10 cellular contexts compared by ENCODE assay signal in genomic region chr15:38670142-38671002, GRCh38.
A peak's percentile ranks its signal among the peaks of the same experiment; 100 is the strongest.
DNase-seq lines count a peak whose midpoint lies in the region; ATAC-seq, FAIRE-seq and TF ChIP-seq lines count a peak whose summit lies in the region.
"Had no signal": no experiment of that assay in that cellular context is flagged by ENCODE, and none has a peak within 500 bp of the region (broad histone marks: within the 10 kb centered on the region; RNA-seq: fewer than 3 reads in every experiment).

No MANE protein-coding gene starts in this region.

- WGBS in gastroesophageal sphincter (ENCODE audit: low coverage in 1 of 2), 2 donors, result 79 to 85% methylated on average over 3 of the region's 3 CpGs

- H3K36me3 Mint-ChIP-seq in activated CD8-positive, alpha-beta memory T cell treated with anti-CD3 and anti-CD28 coated beads, Interleukin-2, amount 10 ng/mL, durations not matched to agents 7 days and 5 days, result peaks cover 20% of the 10 kb centered on the region

- ATAC-seq in HG03097 (IDR thresholded peaks at IDR 0.05; ENCODE audit: low FRiP score, unreplicated experiment) (peak; percentile 35), gastroesophageal sphincter (no peak), HG02840 (IDR thresholded peaks at IDR 0.05; ENCODE audit: low FRiP score, unreplicated experiment) (no peak), sciatic nerve (no peak)
- peak; percentile 78 for ATAC-seq in activated CD8-positive, alpha-beta memory T cell treated with anti-CD3 and anti-CD28 coated beads, Interleukin-2, amount 10 ng/mL, durations not matched to agents 7 days and 5 days

- H3K4me3 Mint-ChIP-seq in activated CD8-positive, alpha-beta memory T cell treated with anti-CD3 and anti-CD28 coated beads, Interleukin-2, amount 10 ng/mL, durations not matched to agents 7 days and 5 days, result peak overlapping the region; percentile 51
- H3K4me3 Mint-ChIP-seq: nephron had no signal

- peak; percentile 8 for FAIRE-seq in GM19239 (lab: Jason Lieb, UNC)

- no peak for TF ChIP-seq POLR2A in gastroesophageal sphincter (IDR thresholded peaks at IDR 0.05)

- DNase-seq in GM19239 (ENCODE audit: insufficient read length, low spot score) (no peak), sciatic nerve (ENCODE audit: low spot score) (no peak), NCI-H146 treated with DMSO at 0.1 percent for 48 hours (lab: John Stamatoyannopoulos, UW; ENCODE audit: unreplicated experiment) (no peak)
- DNase-seq in activated CD8-positive, alpha-beta memory T cell treated with anti-CD3 and anti-CD28 coated beads, Interleukin-2, amount 10 ng/mL, durations not matched to agents 7 days and 5 days, result peak; percentile 87
- peak; percentile 52 to 63 for DNase-seq in stimulated activated CD4-positive, alpha-beta T cell treated with anti-CD3 and anti-CD28 coated beads, Interleukin-2, amount 100 ng/mL, for 24 hours
- DNase-seq: thyroid gland had no signal

- H3K27ac ChIP-seq in gastroesophageal sphincter, result no peak overlapping the region
- H3K27ac ChIP-seq: thyroid gland had no signal

- intact Hi-C loops in sciatic nerve (cut with DNase I), result no loop called here

- no peaks in the 10 kb centered on the region for H3K36me3 ChIP-seq in gastroesophageal sphincter
- H3K36me3 ChIP-seq: thyroid gland had no signal

- peaks cover 92% of the 10 kb centered on the region for H3K4me1 Mint-ChIP-seq in activated CD8-positive, alpha-beta memory T cell treated with anti-CD3 and anti-CD28 coated beads, Interleukin-2, amount 10 ng/mL, durations not matched to agents 7 days and 5 days
- H3K4me1 Mint-ChIP-seq: nephron had no signal

- no peaks in the 10 kb centered on the region for H3K9me3 ChIP-seq in gastroesophageal sphincter
- H3K9me3 ChIP-seq: thyroid gland had no signal

- no peaks in the 10 kb centered on the region for H3K4me1 ChIP-seq in gastroesophageal sphincter
- H3K4me1 ChIP-seq: thyroid gland had no signal

- H3K27me3 Mint-ChIP-seq in activated CD8-positive, alpha-beta memory T cell treated with anti-CD3 and anti-CD28 coated beads, Interleukin-2, amount 10 ng/mL, durations not matched to agents 7 days and 5 days, result no peaks in the 10 kb centered on the region

- no peak for TF ChIP-seq CTCF in gastroesophageal sphincter (IDR thresholded peaks at IDR 0.05)

- H3K4me3 ChIP-seq in gastroesophageal sphincter, result no peak overlapping the region
- H3K4me3 ChIP-seq: thyroid gland had no signal

- no peaks in the 10 kb centered on the region for H3K9me3 Mint-ChIP-seq in activated CD8-positive, alpha-beta memory T cell treated with anti-CD3 and anti-CD28 coated beads, Interleukin-2, amount 10 ng/mL, durations not matched to agents 7 days and 5 days (ENCODE audit: low read depth)
- H3K9me3 Mint-ChIP-seq: nephron had no signal

- H3K27me3 ChIP-seq in gastroesophageal sphincter, result peaks cover 41% of the 10 kb centered on the region
- H3K27me3 ChIP-seq: thyroid gland had no signal

- CTCF ChIA-PET in activated CD8-positive, alpha-beta memory T cell treated with anti-CD3 and anti-CD28 coated beads, Interleukin-2, amount 10 ng/mL, durations not matched to agents 7 days and 5 days (lab: Charles Lee), result interaction anchor here (1.1 to 12.2 kb wide), 5 partner anchors 13 to 108 kb away, joined by 3 to 178 read pairs (median 83); partner anchors contain the start of gene RASGRP1

- TF ChIP-seq EP300 in gastroesophageal sphincter (IDR thresholded peaks at IDR 0.05), result no peak

- H3K27ac Mint-ChIP-seq in activated CD8-positive, alpha-beta memory T cell treated with anti-CD3 and anti-CD28 coated beads, Interleukin-2, amount 10 ng/mL, durations not matched to agents 7 days and 5 days, result peak overlapping the region; percentile 98
- H3K27ac Mint-ChIP-seq: nephron had no signal

Comparison
In these comparisons a context has a peak if more than half of its experiments do, and no peak if none do; other contexts are left out.
1. DNase-seq: peak in activated CD8-positive, alpha-beta memory T cell treated with anti-CD3 and anti-CD28 coated beads, Interleukin-2, amount 10 ng/mL, durations not matched to agents 7 days and 5 days (single experiment) and stimulated activated CD4-positive, alpha-beta T cell treated with anti-CD3 and anti-CD28 coated beads, Interleukin-2, amount 100 ng/mL, for 24 hours (2 of 2); none in GM19239 (single experiment), sciatic nerve (single experiment) and NCI-H146 treated with DMSO at 0.1 percent for 48 hours (single experiment).
2. ATAC-seq: peak in HG03097 (single experiment) and activated CD8-positive, alpha-beta memory T cell treated with anti-CD3 and anti-CD28 coated beads, Interleukin-2, amount 10 ng/mL, durations not matched to agents 7 days and 5 days (single experiment); none in gastroesophageal sphincter (single experiment), HG02840 (single experiment) and sciatic nerve (single experiment).